ENCODE assay signal across 28 cellular contexts in the genomic region with DNA sequence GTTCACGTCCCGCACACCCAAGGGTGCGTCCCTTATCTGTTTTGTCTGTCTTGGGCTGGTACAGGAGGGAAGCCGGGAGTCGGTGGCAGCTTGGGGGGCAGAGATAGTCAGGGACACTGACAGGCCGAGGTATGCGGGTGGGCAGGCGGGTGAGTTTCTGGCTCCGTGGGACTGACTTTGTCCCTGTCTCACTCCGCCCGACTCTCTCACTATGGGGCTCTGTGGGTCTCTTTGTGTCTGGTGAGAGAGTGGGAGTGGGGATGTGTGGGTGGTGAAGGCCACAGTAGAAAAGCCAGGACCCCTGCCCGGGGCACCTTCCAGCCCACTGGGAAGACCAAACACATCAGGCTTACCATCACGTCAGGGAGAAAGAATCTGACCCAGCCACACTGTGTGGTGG. TPM values are rescaled to one million over a fixed set of nuclear protein-coding genes. Genes with fewer than 3 reads are reported as not detected.
DNase-seq lines count a peak whose midpoint lies in the region; ATAC-seq, FAIRE-seq and TF ChIP-seq lines count a peak whose summit lies in the region.
"Had no signal": no experiment of that assay in that cellular context is flagged by ENCODE, and none has a peak within 500 bp of the region (broad histone marks: within the 10 kb centered on the region; RNA-seq: fewer than 3 reads in every experiment).

No MANE protein-coding gene starts in this region.

- H3K9me3 ChIP-seq in CD4-positive, CD25-positive, alpha-beta regulatory T cell (ENCODE audit: control insufficient read depth in 2 of 2, low read length in 2 of 2), result no peaks in the 10 kb centered on the region
- H3K9me3 ChIP-seq in K562 (replicated peaks; ENCODE audit: control insufficient read depth, insufficient read depth, low read depth, low read length) (no peaks in the 10 kb centered on the region), neuronal stem cell (replicated peaks in 1 of 2; ENCODE audit: control insufficient read depth in 2 of 2, insufficient read depth in 1 of 2, low read depth in 1 of 2, low read length in 2 of 2) (no peaks in the 10 kb centered on the region), upper lobe of right lung (no peaks in the 10 kb centered on the region), upper lobe of left lung (no peaks in the 10 kb centered on the region)
- H3K9me3 ChIP-seq: ovary had no signal

- no peak overlapping the region for H3K14ac ChIP-seq in neuronal stem cell (ENCODE audit: low read length)

- H2AFZ ChIP-seq in K562 (ENCODE audit: low read depth, low read length) (no peak overlapping the region), neuronal stem cell (ENCODE audit: low read length) (no peak overlapping the region)
- H2AFZ ChIP-seq: GM23248 had no signal

- no peak overlapping the region for H3K18ac ChIP-seq in neuronal stem cell (ENCODE audit: low read length)

- no peak overlapping the region for H2BK12ac ChIP-seq in neuronal stem cell (ENCODE audit: low read length)

- DNase-seq in activated CD8-positive, alpha-beta T cell treated with anti-CD3 and anti-CD28 coated beads for 36 hours, result no peak
- no peak for DNase-seq in activated CD8-positive, alpha-beta T cell treated with anti-CD3 and anti-CD28 coated beads, Interleukin-2, amount 10 ng/mL, durations not matched to agents 7 days and 5 days
- no peak for DNase-seq in CD4-positive, CD25-positive, alpha-beta regulatory T cell
- no peak for DNase-seq in K562 (ENCODE audit: extremely low read depth in 1 of 4, low spot score in 3 of 4)
- DNase-seq in neuronal stem cell (ENCODE audit: low spot score), result no peak
- no peak for DNase-seq in upper lobe of right lung
- no peak for DNase-seq in upper lobe of left lung
- DNase-seq: activated CD4-positive, alpha-beta T cell treated with anti-CD3 and anti-CD28 coated beads, Interleukin-2, amount 50 U/mL, for 1 hour; activated effector memory CD4-positive, alpha-beta T cell treated with Interleukin-2 at 50 U/mL for 16 hours; CD8-positive, alpha-beta T cell; effector CD4-positive, alpha-beta T cell; GM23248; hippocampal formation; left cardiac atrium; naive thymus-derived CD8-positive, alpha-beta T cell; NCI-H1092; NCI-H1694 treated with DMSO at 0.1 percent for 48 hours; NCI-H510A; ovary; stimulated activated CD4-positive, alpha-beta T cell treated with anti-CD3 and anti-CD28 coated beads, Interleukin-15, amount 100 ng/mL, for 24 hours; T1000 had no signal

- no TSS peak for BruUV-seq in K562 (replicated peaks; lab: Mats Ljungman, UMichigan)

- no peak overlapping the region for H3K23ac ChIP-seq in neuronal stem cell (ENCODE audit: low read depth, low read length, poor library complexity)

- no peak for TF ChIP-seq POLR2A in K562 (conservative IDR thresholded peaks at IDR 0.05)
- TF ChIP-seq POLR2A in upper lobe of left lung (IDR thresholded peaks at IDR 0.05), result no peak

- H3K27ac Mint-ChIP-seq in activated CD8-positive, alpha-beta T cell treated with anti-CD3 and anti-CD28 coated beads for 36 hours, result peak overlapping the region; percentile 74
- H3K27ac Mint-ChIP-seq in activated CD8-positive, alpha-beta T cell treated with anti-CD3 and anti-CD28 coated beads, Interleukin-2, amount 10 ng/mL, durations not matched to agents 7 days and 5 days, result no peak overlapping the region
- peak overlapping the region in 2 of 3 donors; percentile 69 to 77 for H3K27ac Mint-ChIP-seq in CD4-positive, CD25-positive, alpha-beta regulatory T cell
- H3K27ac Mint-ChIP-seq: brain, WTC11 had no signal

- in situ Hi-C loops in K562 (cut with MboI), result no loop called here

- no peak for FAIRE-seq in K562 (lab: Jason Lieb, UNC)
- FAIRE-seq: A204.1, HTR-8/SVneo had no signal

- no peak overlapping the region for H3K4ac ChIP-seq in neuronal stem cell (ENCODE audit: low read length)

- H3K36me3 ChIP-seq in CD4-positive, CD25-positive, alpha-beta regulatory T cell (ENCODE audit: control insufficient read depth, insufficient read depth, low read length), result peaks cover 89% of the 10 kb centered on the region
- H3K36me3 ChIP-seq in K562 (ENCODE audit: control insufficient read depth, insufficient read depth, low read length) (peaks cover 84% of the 10 kb centered on the region), neuronal stem cell (replicated peaks in 1 of 2; ENCODE audit: control insufficient read depth in 2 of 2, insufficient read depth in 2 of 2, low read length in 2 of 2) (peaks cover 16 to 36% of the 10 kb centered on the region in 2 donors), upper lobe of right lung (peaks cover 89% of the 10 kb centered on the region), upper lobe of left lung (peaks cover 22 to 97% (median 95%) of the 10 kb centered on the region in 4 donors)
- H3K36me3 ChIP-seq: ovary had no signal

- peaks cover 30% of the 10 kb centered on the region for H3K4me1 Mint-ChIP-seq in activated CD8-positive, alpha-beta T cell treated with anti-CD3 and anti-CD28 coated beads for 36 hours (ENCODE audit: low read depth)
- H3K4me1 Mint-ChIP-seq in activated CD8-positive, alpha-beta T cell treated with anti-CD3 and anti-CD28 coated beads, Interleukin-2, amount 10 ng/mL, durations not matched to agents 7 days and 5 days (ENCODE audit: low read depth), result peaks cover 24% of the 10 kb centered on the region
- peaks cover under 1 to 6% (median 3%) of the 10 kb centered on the region in 4 donors for H3K4me1 Mint-ChIP-seq in CD4-positive, CD25-positive, alpha-beta regulatory T cell
- H3K4me1 Mint-ChIP-seq: brain, WTC11 had no signal

- H2BK120ac ChIP-seq in neuronal stem cell (ENCODE audit: low read depth, low read length), result no peak overlapping the region

- CTCF ChIA-PET in activated CD8-positive, alpha-beta T cell treated with anti-CD3 and anti-CD28 coated beads for 36 hours (lab: Charles Lee), result interaction anchor here (0.8 kb wide), 1 partner anchor 15 kb away, joined by 3 read pairs; no protein-coding TSS in a partner anchor
- CTCF ChIA-PET in activated CD8-positive, alpha-beta T cell treated with anti-CD3 and anti-CD28 coated beads, Interleukin-2, amount 10 ng/mL, durations not matched to agents 7 days and 5 days (lab: Charles Lee), result interaction anchor here (10.3 kb wide), 1 partner anchor 17 kb away, joined by 67 read pairs; no protein-coding TSS in a partner anchor
- CTCF ChIA-PET in K562 (lab: Yijun Ruan, JAX; ENCODE audit: low intra/inter-chr PET ratio), result no interaction called here

- no peak overlapping the region for H4K8ac ChIP-seq in neuronal stem cell (ENCODE audit: low read depth, low read length)

- no peak overlapping the region for H3K4me3 Mint-ChIP-seq in activated CD8-positive, alpha-beta T cell treated with anti-CD3 and anti-CD28 coated beads for 36 hours
- H3K4me3 Mint-ChIP-seq in activated CD8-positive, alpha-beta T cell treated with anti-CD3 and anti-CD28 coated beads, Interleukin-2, amount 10 ng/mL, durations not matched to agents 7 days and 5 days, result no peak overlapping the region
- H3K4me3 Mint-ChIP-seq in CD4-positive, CD25-positive, alpha-beta regulatory T cell, result no peak overlapping the region
- H3K4me3 Mint-ChIP-seq: brain; CD8-positive, alpha-beta T cell; stimulated activated memory B cell treated with anti-CD40 and anti-IgM and Interleukin-4, amounts not matched to agents 10 μg/mL and 1 μg/mL and 100 μg/mL, for 72 hours; WTC11 had no signal

- POLR2A ChIA-PET in activated CD8-positive, alpha-beta T cell treated with anti-CD3 and anti-CD28 coated beads for 36 hours (lab: Charles Lee), result interaction anchor here (1.1 to 1.8 kb wide), 2 partner anchors 16 to 58 kb away, joined by 3 to 4 read pairs; no protein-coding TSS in a partner anchor
- POLR2A ChIA-PET in activated CD8-positive, alpha-beta T cell treated with anti-CD3 and anti-CD28 coated beads, Interleukin-2, amount 10 ng/mL, durations not matched to agents 7 days and 5 days (lab: Charles Lee), result no interaction called here
- POLR2A ChIA-PET in K562 (lab: Yijun Ruan, JAX), result interaction anchor here (0.6 to 1.9 kb wide), 2 partner anchors 10 to 222 kb away, joined by 3 to 8 read pairs; no protein-coding TSS in a partner anchor

- no peak overlapping the region for H3K4me2 ChIP-seq in K562 (ENCODE audit: insufficient read depth, low read length)
- H3K4me2 ChIP-seq in neuronal stem cell (ENCODE audit: insufficient read depth, low read length, poor library complexity, severe bottlenecking), result no peak overlapping the region

- H2BK15ac ChIP-seq in neuronal stem cell (ENCODE audit: low read length), result no peak overlapping the region

- no peaks in the 10 kb centered on the region for H4K20me1 ChIP-seq in K562 (replicated peaks; ENCODE audit: control insufficient read depth, insufficient read depth, low read length)

- no peak for ATAC-seq in activated CD8-positive, alpha-beta T cell treated with anti-CD3 and anti-CD28 coated beads for 36 hours
- no peak for ATAC-seq in activated CD8-positive, alpha-beta T cell treated with anti-CD3 and anti-CD28 coated beads, Interleukin-2, amount 10 ng/mL, durations not matched to agents 7 days and 5 days
- ATAC-seq in CD4-positive, CD25-positive, alpha-beta regulatory T cell (ENCODE audit: low read depth in 2 of 2), result no peak
- ATAC-seq in K562 (no peak), upper lobe of right lung (no peak), HG03520 (IDR thresholded peaks at IDR 0.05; ENCODE audit: unreplicated experiment) (no peak), upper lobe of left lung (ENCODE audit: low FRiP score in 2 of 2) (no peak)
- ATAC-seq: CD8-positive, alpha-beta T cell; left cardiac atrium; naive thymus-derived CD8-positive, alpha-beta T cell; stimulated activated memory B cell treated with anti-CD40 and anti-IgM and Interleukin-4, amounts not matched to agents 10 μg/mL and 1 μg/mL and 100 μg/mL, for 72 hours; WTC11 had no signal

- intact Hi-C loops in activated CD8-positive, alpha-beta T cell treated with anti-CD3 and anti-CD28 coated beads for 36 hours (cut with micrococcal nuclease), result no loop called here
- intact Hi-C loops in K562 (cut with micrococcal nuclease) (no loop called here), upper lobe of right lung (cut with DNase I) (no loop called here)

- H3K27me3 Mint-ChIP-seq in activated CD8-positive, alpha-beta T cell treated with anti-CD3 and anti-CD28 coated beads for 36 hours, result no peaks in the 10 kb centered on the region
- H3K27me3 Mint-ChIP-seq in activated CD8-positive, alpha-beta T cell treated with anti-CD3 and anti-CD28 coated beads, Interleukin-2, amount 10 ng/mL, durations not matched to agents 7 days and 5 days (ENCODE audit: low read depth), result no peaks in the 10 kb centered on the region
- no peaks in the 10 kb centered on the region for H3K27me3 Mint-ChIP-seq in CD4-positive, CD25-positive, alpha-beta regulatory T cell
- H3K27me3 Mint-ChIP-seq: brain; naive thymus-derived CD8-positive, alpha-beta T cell; stimulated activated memory B cell treated with anti-CD40 and anti-IgM and Interleukin-4, amounts not matched to agents 10 μg/mL and 1 μg/mL and 100 μg/mL, for 72 hours had no signal

- no peak overlapping the region for H3K4me3 ChIP-seq in CD4-positive, CD25-positive, alpha-beta regulatory T cell (ENCODE audit: low read depth, low read length)
- no peak overlapping the region for H3K4me3 ChIP-seq in K562
- H3K4me3 ChIP-seq in neuronal stem cell (ENCODE audit: low read length in 2 of 2), result no peak overlapping the region
- no peak overlapping the region for H3K4me3 ChIP-seq in upper lobe of right lung
- no peak overlapping the region for H3K4me3 ChIP-seq in upper lobe of left lung
- H3K4me3 ChIP-seq: GM23248, lung, ovary had no signal

- H3K36me3 Mint-ChIP-seq in activated CD8-positive, alpha-beta T cell treated with anti-CD3 and anti-CD28 coated beads for 36 hours (ENCODE audit: low read depth), result peaks cover 71% of the 10 kb centered on the region
- peaks cover 73% of the 10 kb centered on the region for H3K36me3 Mint-ChIP-seq in activated CD8-positive, alpha-beta T cell treated with anti-CD3 and anti-CD28 coated beads, Interleukin-2, amount 10 ng/mL, durations not matched to agents 7 days and 5 days (ENCODE audit: low read depth)
- H3K36me3 Mint-ChIP-seq in CD4-positive, CD25-positive, alpha-beta regulatory T cell, result peaks cover 39% of the 10 kb centered on the region

- H4K91ac ChIP-seq in neuronal stem cell (ENCODE audit: low read depth, low read length, poor library complexity), result no peak overlapping the region

- H3K79me1 ChIP-seq in neuronal stem cell (ENCODE audit: low read depth, low read length), result peaks cover 3% of the 10 kb centered on the region

- no peaks in the 10 kb centered on the region for H3K9me3 Mint-ChIP-seq in activated CD8-positive, alpha-beta T cell treated with anti-CD3 and anti-CD28 coated beads for 36 hours
- H3K9me3 Mint-ChIP-seq in activated CD8-positive, alpha-beta T cell treated with anti-CD3 and anti-CD28 coated beads, Interleukin-2, amount 10 ng/mL, durations not matched to agents 7 days and 5 days (ENCODE audit: insufficient read depth), result no peaks in the 10 kb centered on the region
- H3K9me3 Mint-ChIP-seq in CD4-positive, CD25-positive, alpha-beta regulatory T cell, result no peaks in the 10 kb centered on the region
- H3K9me3 Mint-ChIP-seq: brain; CD8-positive, alpha-beta T cell; naive thymus-derived CD8-positive, alpha-beta T cell; stimulated activated memory B cell treated with anti-CD40 and anti-IgM and Interleukin-4, amounts not matched to agents 10 μg/mL and 1 μg/mL and 100 μg/mL, for 72 hours; WTC11 had no signal

- H3K4me1 ChIP-seq in CD4-positive, CD25-positive, alpha-beta regulatory T cell (ENCODE audit: control insufficient read depth, insufficient read depth, low read length, poor library complexity, severe bottlenecking), result no peaks in the 10 kb centered on the region
- H3K4me1 ChIP-seq in K562 (replicated peaks in 1 of 2; ENCODE audit: control insufficient read depth in 2 of 2, insufficient read depth in 2 of 2, low read length in 2 of 2) (peaks cover 0 to 18% of the 10 kb centered on the region in 2 experiments; a peak in 3 of 5 replicates), neuronal stem cell (ENCODE audit: control insufficient read depth in 2 of 2, insufficient read depth in 1 of 2, low read depth in 1 of 2, low read length in 2 of 2) (peaks cover 13 to 14% of the 10 kb centered on the region in 2 donors), upper lobe of right lung (no peaks in the 10 kb centered on the region), upper lobe of left lung (peaks cover 0 to 7% (median 0%) of the 10 kb centered on the region in 4 donors)

- no peaks in the 10 kb centered on the region for H3K79me2 ChIP-seq in K562 (ENCODE audit: control insufficient read depth, insufficient read depth, low read length)

- H3K9me1 ChIP-seq in K562 (ENCODE audit: control insufficient read depth, insufficient read depth, low read length), result no peaks in the 10 kb centered on the region

- H2AK5ac ChIP-seq in neuronal stem cell (ENCODE audit: low read depth, low read length), result peak overlapping the region; percentile 8

- 89% methylated on average over 13 of the region's 13 CpGs for WGBS in K562 (ENCODE audit: insufficient coverage, low coverage, missing lambda C conversion rate)
- WGBS in neuronal stem cell (ENCODE audit: extremely low coverage in 2 of 2, insufficient read length in 2 of 2, insufficient replicate concordance in 1 of 2), 2 donors, result no CpG with 5 or more reads among the region's 13 CpGs
- 95 to 98% methylated on average over 12 to 13 of the region's 13 CpGs for WGBS in upper lobe of left lung, 2 donors

- H3K9ac ChIP-seq in K562 (ENCODE audit: insufficient read depth in 1 of 2, low read depth in 2 of 2, low read length in 2 of 2), result peak overlapping the region in 1 of 2 experiments; percentile 19; a peak in 1 of 4 replicates
- peak overlapping the region; percentile 12 for H3K9ac ChIP-seq in neuronal stem cell (ENCODE audit: low read depth, low read length, poor library complexity)
- H3K9ac ChIP-seq: GM23248 had no signal

- H3K27ac ChIP-seq in CD4-positive, CD25-positive, alpha-beta regulatory T cell (ENCODE audit: insufficient read depth, low read length, poor library complexity, severe bottlenecking), result no peak overlapping the region
- H3K27ac ChIP-seq in K562 (ENCODE audit: extremely low read depth, low read depth, low read length) (no peak overlapping the region), neuronal stem cell (replicated peaks; ENCODE audit: low read length) (no peak overlapping the region), upper lobe of right lung (no peak overlapping the region), upper lobe of left lung (no peak overlapping the region)
- H3K27ac ChIP-seq: GM23248, ovary had no signal

- H3K27me3 ChIP-seq in CD4-positive, CD25-positive, alpha-beta regulatory T cell (ENCODE audit: control insufficient read depth, insufficient read depth, low read length), result no peaks in the 10 kb centered on the region
- no peaks in the 10 kb centered on the region for H3K27me3 ChIP-seq in K562 (ENCODE audit: control insufficient read depth in 2 of 2, insufficient read depth in 2 of 2, low read length in 2 of 2)
- no peaks in the 10 kb centered on the region for H3K27me3 ChIP-seq in neuronal stem cell (ENCODE audit: control insufficient read depth in 3 of 3, insufficient read depth in 3 of 3, low read depth in 1 of 3, low read length in 3 of 3)
- H3K27me3 ChIP-seq in upper lobe of right lung, result no peaks in the 10 kb centered on the region
- H3K27me3 ChIP-seq in upper lobe of left lung, result no peaks in the 10 kb centered on the region
- H3K27me3 ChIP-seq: ovary had no signal

- TF ChIP-seq RAD21 in K562 (CRISPR knock-in tag; conservative IDR thresholded peaks at IDR 0.05 in 1 of 2, IDR thresholded peaks at IDR 0.05 in 1 of 2), result no peak

- no peak overlapping the region for H2BK5ac ChIP-seq in neuronal stem cell (ENCODE audit: low read length)

- no peak for TF ChIP-seq CTCF in activated CD8-positive, alpha-beta T cell treated with anti-CD3 and anti-CD28 coated beads for 36 hours (IDR thresholded peaks at IDR 0.05)
- TF ChIP-seq CTCF in K562 (IDR thresholded peaks at IDR 0.05 in 2 of 3, conservative IDR thresholded peaks at IDR 0.05 in 1 of 3; ENCODE audit: insufficient read depth in 2 of 3, low read depth in 1 of 3, low read length in 3 of 3) (no peak), upper lobe of right lung (IDR thresholded peaks at IDR 0.05) (no peak), upper lobe of left lung (IDR thresholded peaks at IDR 0.05) (no peak)

- TF ChIP-seq EP300 in K562 (IDR thresholded peaks at IDR 0.05; ENCODE audit: low read length) (no peak), upper lobe of left lung (IDR thresholded peaks at IDR 0.05) (no peak)

RNA-seq across cellular contexts. Expression of gene RPS6KA1, which starts 27.5 kb away (rescaled TPM):
- 100 to 1,000 TPM; 139 TPM for total RNA-seq in activated CD8-positive, alpha-beta T cell treated with anti-CD3 and anti-CD28 coated beads for 36 hours
- total RNA-seq in activated CD8-positive, alpha-beta T cell treated with anti-CD3 and anti-CD28 coated beads, Interleukin-2, amount 10 ng/mL, durations not matched to agents 7 days and 5 days, result 100 to 1,000 TPM; 179 to 193 TPM
- total RNA-seq in CD4-positive, CD25-positive, alpha-beta regulatory T cell, result 97.4 TPM
- polyA plus RNA-seq in CD4-positive, CD25-positive, alpha-beta regulatory T cell, result 100 to 1,000 TPM; 168 to 218 (median 175) TPM
- total RNA-seq in K562 (2011; cell fraction: chromatin; rRNA removed; ENCODE audit: low replicate concordance), result 64.2 and 141 TPM in 2 replicates
- total RNA-seq in K562 (2011; cell fraction: nucleolus; rRNA removed), result 77.4 and 79.9 TPM in 2 replicates
- total RNA-seq in K562 (2011; cell fraction: nucleoplasm; rRNA removed), result 68.8 and 76.8 TPM in 2 replicates
- 54.8 and 67.3 TPM in 2 replicates for total RNA-seq in K562 (2014; rRNA removed)
- total RNA-seq in K562 (2014; rRNA removed; fragmentation: Illumina TruSeq; extraction: Trizol), result 25.7 and 30.1 TPM in 2 replicates
- 40.5 and 44.4 TPM in 2 replicates for total RNA-seq in K562 (2015; rRNA removed; fragmentation: Illumina TruSeq; extraction: Trizol)
- total RNA-seq in K562 (2021), result 61.0 and 62.4 TPM in 2 replicates
- polyA plus RNA-seq in K562 (2011; rRNA removed), result 33.0 and 33.1 TPM in 2 replicates
- polyA plus RNA-seq in K562 (2011; cell fraction: cytosol; rRNA removed), result 33.1 and 54.6 TPM in 2 replicates
- polyA plus RNA-seq in K562 (2011; cell fraction: nucleus; rRNA removed), result 41.1 and 53.3 TPM in 2 replicates
- 49.6 and 51.4 TPM in 2 replicates for polyA plus RNA-seq in K562 (2012)
- polyA plus RNA-seq in K562 (2014; fragmentation: Illumina TruSeq; extraction: Trizol), result 46.3 and 49.0 TPM in 2 replicates
- 1 to 10 TPM; 2.4 to 2.9 TPM for polyA plus RNA-seq in K562 (2014; fragmentation: Nextera tagmentation; extraction: Ambion mirVana)
- polyA plus RNA-seq in K562 (2014; rRNA removed), result 35.5 and 36.9 TPM in 2 replicates
- polyA minus RNA-seq in K562 (2011; rRNA and poly(A)+ RNA removed), result 30.0 and 44.2 TPM in 2 replicates
- polyA minus RNA-seq in K562 (2011; cell fraction: cytosol; rRNA and poly(A)+ RNA removed), result 40.6 and 44.9 TPM in 2 replicates
- 22.8 and 34.9 TPM in 2 replicates for polyA minus RNA-seq in K562 (2011; cell fraction: nucleus; rRNA and poly(A)+ RNA removed)
- polyA plus RNA-seq in neuronal stem cell (2013, experiment 1 of 2), result 22.7 TPM
- polyA plus RNA-seq in neuronal stem cell (2013, experiment 2 of 2), result 22.0 TPM
- 124 TPM for total RNA-seq in upper lobe of right lung
- 100 to 1,000 TPM in 4 of 6 donors, 10 to 100 TPM in 2; 91.1 to 161 (median 120) TPM for total RNA-seq in upper lobe of left lung
